ENCODE assay signal across 12 cellular contexts in the genomic region with DNA sequence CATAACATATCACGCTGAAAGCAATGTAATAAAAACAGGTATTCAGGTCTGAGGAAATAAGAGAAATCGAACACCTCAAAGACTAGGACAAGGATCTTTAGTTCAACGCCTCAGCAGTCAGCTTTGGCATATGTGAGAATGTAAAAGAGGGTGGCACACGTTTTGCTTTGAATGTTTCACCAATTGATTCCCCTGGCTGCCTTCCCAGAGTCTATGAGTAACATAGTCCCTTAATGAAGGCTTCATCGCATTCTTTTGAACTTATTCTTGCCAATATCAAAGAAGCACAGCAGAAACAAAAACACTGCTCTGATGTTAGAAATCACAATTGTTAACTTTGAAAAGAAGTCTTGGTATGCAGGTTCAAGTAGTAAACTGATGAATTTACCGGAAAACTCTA.
A peak's percentile ranks its signal among the peaks of the same experiment; 100 is the strongest.
DNase-seq lines count a peak whose midpoint lies in the region; ATAC-seq and TF ChIP-seq lines count a peak whose summit lies in the region.
"Had no signal": no experiment of that assay in that cellular context is flagged by ENCODE, and none has a peak within 500 bp of the region (broad histone marks: within the 10 kb centered on the region; RNA-seq: fewer than 3 reads in every experiment).

No MANE protein-coding gene starts in this region.

- H3K4me3 Mint-ChIP-seq in CD14-positive monocyte = no peak overlapping the region
- H3K4me3 Mint-ChIP-seq in effector memory CD8-positive, alpha-beta T cell = no peak overlapping the region

- H3K27ac Mint-ChIP-seq in CD14-positive monocyte = no peak overlapping the region
- no peak overlapping the region for H3K27ac Mint-ChIP-seq in effector memory CD8-positive, alpha-beta T cell
- no peak overlapping the region for H3K27ac Mint-ChIP-seq in activated naive CD4-positive, alpha-beta T cell treated with anti-CD3 and anti-CD28 coated beads, Interleukin-2, amount 50 U/mL, for 72 hours

- peak; percentile 3 to 61 for DNase-seq in cardiac muscle cell (ENCODE audit: low read depth in 1 of 2, low spot score in 1 of 2)
- DNase-seq in Right ventricle myocardium inferior (ENCODE audit: missing footprints) = no peak
- peak; percentile 91 for DNase-seq in astrocyte of the spinal cord (ENCODE audit: low read depth, low spot score)
- DNase-seq in kidney epithelial cell (ENCODE audit: low read depth) = peak; percentile 82
- DNase-seq in CD14-positive monocyte (ENCODE audit: low spot score) = no peak
- no peak for DNase-seq in effector memory CD8-positive, alpha-beta T cell
- DNase-seq in activated naive CD4-positive, alpha-beta T cell treated with anti-CD3 and anti-CD28 coated beads, Interleukin-2, amount 50 U/mL, for 72 hours (ENCODE audit: low spot score in 2 of 2) = no peak
- DNase-seq in NCI-H1436 treated with DMSO at 0.1 percent for 48 hours (lab: John Stamatoyannopoulos, UW) = no peak
- DNase-seq: effector memory CD4-positive, alpha-beta T cell; NCI-H345 had no signal

- H3K36me3 ChIP-seq in cardiac muscle cell (no peaks in the 10 kb centered on the region), kidney epithelial cell (ENCODE audit: control insufficient read depth, insufficient read depth, low read length) (no peaks in the 10 kb centered on the region)
- H3K36me3 ChIP-seq: tibial nerve had no signal

- intact Hi-C loops in Right ventricle myocardium inferior (cut with DNase I) (no loop called here), CD14-positive monocyte (cut with micrococcal nuclease) (no loop called here)

- no peak overlapping the region for H3K27ac ChIP-seq in cardiac muscle cell
- H3K27ac ChIP-seq: A549, tibial nerve had no signal

- no peaks in the 10 kb centered on the region for H3K27me3 Mint-ChIP-seq in CD14-positive monocyte (ENCODE audit: low read depth in 3 of 3)
- no peaks in the 10 kb centered on the region for H3K27me3 Mint-ChIP-seq in effector memory CD8-positive, alpha-beta T cell

- H3K4me3 ChIP-seq in cardiac muscle cell (no peak overlapping the region), astrocyte of the spinal cord (ENCODE audit: low read depth, low read length) (no peak overlapping the region), kidney epithelial cell (ENCODE audit: low read depth, low read length) (no peak overlapping the region)
- H3K4me3 ChIP-seq: A549, tibial nerve had no signal

- in situ Hi-C loops in astrocyte of the spinal cord (cut with HindIII; ENCODE audit: low sequenced_read_pairs) = no loop called here

- H3K27me3 ChIP-seq in cardiac muscle cell (no peaks in the 10 kb centered on the region), kidney epithelial cell (ENCODE audit: control insufficient read depth, insufficient read depth, low read length) (no peaks in the 10 kb centered on the region)
- H3K27me3 ChIP-seq: tibial nerve had no signal

- H3K9me3 ChIP-seq in cardiac muscle cell (ENCODE audit: low read depth) = no peaks in the 10 kb centered on the region
- H3K9me3 ChIP-seq: A549, tibial nerve had no signal

- H3K9me3 Mint-ChIP-seq in CD14-positive monocyte = peaks cover 0 to 3% (median 0%) of the 10 kb centered on the region in 7 donors
- peaks cover 0 to 10% of the 10 kb centered on the region in 2 donors for H3K9me3 Mint-ChIP-seq in effector memory CD8-positive, alpha-beta T cell
- H3K9me3 Mint-ChIP-seq in activated naive CD4-positive, alpha-beta T cell treated with anti-CD3 and anti-CD28 coated beads, Interleukin-2, amount 50 U/mL, for 72 hours = no peaks in the 10 kb centered on the region

- no peaks in the 10 kb centered on the region for H3K4me1 ChIP-seq in cardiac muscle cell (ENCODE audit: low read depth)
- H3K4me1 ChIP-seq: A549 had no signal

- TF ChIP-seq CTCF in cardiac muscle cell (IDR thresholded peaks at IDR 0.05; ENCODE audit: low read depth, low read length) = no peak
- no peak for TF ChIP-seq CTCF in astrocyte of the spinal cord (IDR thresholded peaks at IDR 0.05; ENCODE audit: low read depth, low read length)
- no peak for TF ChIP-seq CTCF in kidney epithelial cell (IDR thresholded peaks at IDR 0.05; ENCODE audit: insufficient read depth, low read length, poor library complexity, severe bottlenecking)
- no peak for TF ChIP-seq CTCF in CD14-positive monocyte (IDR thresholded peaks at IDR 0.05)

- ATAC-seq in Right ventricle myocardium inferior = no peak
- ATAC-seq in effector memory CD8-positive, alpha-beta T cell (replicated peaks) = no peak
- no peak for ATAC-seq in activated naive CD4-positive, alpha-beta T cell treated with anti-CD3 and anti-CD28 coated beads, Interleukin-2, amount 50 U/mL, for 72 hours
- ATAC-seq: A549 had no signal

- H3K36me3 Mint-ChIP-seq in CD14-positive monocyte = no peaks in the 10 kb centered on the region
- H3K36me3 Mint-ChIP-seq in effector memory CD8-positive, alpha-beta T cell (ENCODE audit: insufficient read depth) = no peaks in the 10 kb centered on the region
- no peaks in the 10 kb centered on the region for H3K36me3 Mint-ChIP-seq in activated naive CD4-positive, alpha-beta T cell treated with anti-CD3 and anti-CD28 coated beads, Interleukin-2, amount 50 U/mL, for 72 hours

- peaks cover 3% of the 10 kb centered on the region for H3K4me1 Mint-ChIP-seq in CD14-positive monocyte
- no peaks in the 10 kb centered on the region for H3K4me1 Mint-ChIP-seq in effector memory CD8-positive, alpha-beta T cell (ENCODE audit: low read depth in 2 of 2)

Comparison
In these comparisons a context has a peak if more than half of its experiments do, and no peak if none do; other contexts are left out.
1. DNase-seq: peak in cardiac muscle cell (2 of 2), astrocyte of the spinal cord (single experiment) and kidney epithelial cell (single experiment); none in Right ventricle myocardium inferior (single experiment), CD14-positive monocyte (single experiment), effector memory CD8-positive, alpha-beta T cell (0 of 3), activated naive CD4-positive, alpha-beta T cell treated with anti-CD3 and anti-CD28 coated beads, Interleukin-2, amount 50 U/mL, for 72 hours (0 of 2) and NCI-H1436 treated with DMSO at 0.1 percent for 48 hours (single experiment).